In the genomic region with DNA sequence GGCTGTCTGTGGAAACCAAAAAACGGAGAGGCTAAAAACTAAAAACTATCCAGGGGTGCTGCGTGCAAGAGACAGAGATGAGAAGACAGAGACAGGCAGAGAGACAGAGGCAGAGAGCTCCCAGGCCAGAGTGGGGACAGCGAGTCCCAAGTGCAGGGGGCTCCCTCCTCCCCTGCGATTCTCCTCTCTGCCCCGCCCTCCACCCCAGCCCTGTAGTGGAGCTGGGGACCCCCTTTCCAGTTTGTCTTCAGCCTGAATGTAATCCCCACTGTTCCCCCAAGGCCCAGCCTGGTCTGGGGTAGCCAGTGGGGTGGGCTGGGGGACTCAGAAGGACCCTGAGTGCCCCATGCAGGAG, we compare ENCODE assay signal across 9 cellular contexts. TPM values are rescaled to one million over a fixed set of nuclear protein-coding genes. Genes with fewer than 3 reads are reported as not detected.
A peak's percentile ranks its signal among the peaks of the same experiment; 100 is the strongest.
DNase-seq lines count a peak whose midpoint lies in the region; ATAC-seq and TF ChIP-seq lines count a peak whose summit lies in the region.
"Had no signal": no experiment of that assay in that cellular context is flagged by ENCODE, and none has a peak within 500 bp of the region (broad histone marks: within the 10 kb centered on the region; RNA-seq: fewer than 3 reads in every experiment).

No MANE protein-coding gene starts in this region.

- peaks cover 44% of the 10 kb centered on the region for H3K4me1 Mint-ChIP-seq in WTC11

- no peaks in the 10 kb centered on the region for H3K27me3 ChIP-seq in GM06990 (replicated peaks; ENCODE audit: control insufficient read depth, insufficient read depth, low read length)

- DNase-seq in GM06990 (ENCODE audit: extremely low read depth, insufficient read length): no peak
- no peak for DNase-seq in WTC11 (ENCODE audit: low spot score)
- no peak for DNase-seq in fibroblast of the aortic adventitia (ENCODE audit: low read depth)
- DNase-seq in GF-D8 (lab: John Stamatoyannopoulos, UW): no peak
- no peak for DNase-seq in activated CD4-positive, alpha-beta T cell treated with anti-CD3 and anti-CD28 coated beads, Interleukin-2, amount 50 U/mL, for 48 hours
- no peak for DNase-seq in activated naive CD4-positive, alpha-beta T cell treated with Interleukin-2 at 50 U/mL for 16 hours
- DNase-seq: activated B cell treated with CpG ODN at 0.5 μM for 24 hours had no signal

- no peak for ATAC-seq in WTC11
- no peak for ATAC-seq in HG02973 (IDR thresholded peaks at IDR 0.05; ENCODE audit: unreplicated experiment)

- CTCF ChIA-PET in WTC11 (lab: Charles Lee): interaction anchor here (0.6 kb wide), 1 partner anchor 11 kb away, joined by 4 read pairs; no protein-coding TSS in a partner anchor

- H3K4me3 ChIP-seq in GM06990 (replicated peaks; ENCODE audit: low read depth, low read length): peak overlapping the region; percentile 77
- peak overlapping the region; percentile 78 for H3K4me3 ChIP-seq in fibroblast of the aortic adventitia (ENCODE audit: low read depth, low read length)
- H3K4me3 ChIP-seq in skin epidermis: peak overlapping the region in 5 of 7 experiments; percentile 75 to 94 (median 87)

- no peaks in the 10 kb centered on the region for H3K36me3 ChIP-seq in GM06990 (ENCODE audit: control insufficient read depth, insufficient read depth, low read length)

- no peaks in the 10 kb centered on the region for H3K36me3 Mint-ChIP-seq in WTC11

- peaks cover 95% of the 10 kb centered on the region for H3K27me3 Mint-ChIP-seq in WTC11 (ENCODE audit: low read depth)

- TF ChIP-seq CTCF in GM06990 (IDR thresholded peaks at IDR 0.05; ENCODE audit: insufficient read depth, low read length, poor library complexity, severe bottlenecking) (no peak), WTC11 (IDR thresholded peaks at IDR 0.05) (no peak), fibroblast of the aortic adventitia (IDR thresholded peaks at IDR 0.05; ENCODE audit: insufficient read depth, low read length) (no peak)

- peak overlapping the region; percentile 56 for H3K4me3 Mint-ChIP-seq in WTC11

- no peak overlapping the region for H3K27ac Mint-ChIP-seq in WTC11
- H3K27ac Mint-ChIP-seq: activated B cell treated with CpG ODN at 0.5 μM for 24 hours had no signal

- peak overlapping the region in 19 of 21 experiments; percentile 29 to 99 (median 97) for H3K27ac ChIP-seq in skin epidermis

- POLR2A ChIA-PET in WTC11 (lab: Charles Lee): interaction anchor here (0.6 kb wide), 1 partner anchor 96 kb away, joined by 5 read pairs; no protein-coding TSS in a partner anchor

- no peaks in the 10 kb centered on the region for H3K9me3 Mint-ChIP-seq in WTC11
- H3K9me3 Mint-ChIP-seq: activated B cell treated with CpG ODN at 0.5 μM for 24 hours had no signal

TF ChIP-seq in WTC11, 78 proteins besides CTCF, POLR2A, EP300 and RAD21:
- TF ChIP-seq NR3C1 (CRISPR knock-in tag; conservative IDR thresholded peaks at IDR 0.05; ENCODE audit: low read depth) (no peak), ETV6 (CRISPR knock-in tag; IDR thresholded peaks at IDR 0.05) (no peak), ZNF416 (CRISPR knock-in tag; IDR thresholded peaks at IDR 0.05) (no peak), MXD4 (CRISPR knock-in tag; IDR thresholded peaks at IDR 0.05; ENCODE audit: borderline replicate concordance) (no peak), GRHL2 (CRISPR knock-in tag; IDR thresholded peaks at IDR 0.05; ENCODE audit: insufficient replicate concordance, severe bottlenecking) (no peak), NR2C2 (CRISPR knock-in tag; IDR thresholded peaks at IDR 0.05) (no peak), NFE2L1 (CRISPR knock-in tag; IDR thresholded peaks at IDR 0.05) (no peak), FOXK1 (CRISPR knock-in tag; IDR thresholded peaks at IDR 0.05) (no peak), RORB (CRISPR knock-in tag; IDR thresholded peaks at IDR 0.05) (no peak), PREB (CRISPR knock-in tag; IDR thresholded peaks at IDR 0.05; ENCODE audit: borderline replicate concordance) (no peak), IRF1 (CRISPR knock-in tag; IDR thresholded peaks at IDR 0.05) (no peak), JUN (CRISPR knock-in tag; IDR thresholded peaks at IDR 0.05) (no peak), SMAD3 (CRISPR knock-in tag; IDR thresholded peaks at IDR 0.05; ENCODE audit: borderline replicate concordance) (no peak), GABPB1 (CRISPR knock-in tag; IDR thresholded peaks at IDR 0.05) (no peak)
TF ChIP-seq in WTC11: peak in this region for 0.

RNA-seq across cellular contexts. Expression of gene NFIC, which starts 2.0 kb away (rescaled TPM):
- total RNA-seq in WTC11 (2021) (3.5 to 4.4 TPM (median 4.0 TPM) in 3 replicates), fibroblast of the aortic adventitia (ENCODE audit: low replicate concordance) (79.5 and 83.2 TPM in 2 replicates)

Comparison
In these comparisons a context has a peak if more than half of its experiments do, and no peak if none do; other contexts are left out.
1. RNA of gene NFIC, which starts 2.0 kb away (total RNA-seq): 79.5 to 83.2 TPM in fibroblast of the aortic adventitia; 3.5 to 4.4 TPM in WTC11; every median in the first group is over 10 times any median in the second.
2. Peak in every context shown above with its lines, with median percentiles within 50 percentile points of each other: H3K4me3 ChIP-seq.